Comparison of ENCODE assay signal across 21 cellular contexts in genomic region chr12:51947597-51947996, GRCh38.
A peak's percentile ranks its signal among the peaks of the same experiment; 100 is the strongest.
DNase-seq lines count a peak whose midpoint lies in the region; ATAC-seq and TF ChIP-seq lines count a peak whose summit lies in the region.
"Had no signal": no experiment of that assay in that cellular context is flagged by ENCODE, and none has a peak within 500 bp of the region (broad histone marks: within the 10 kb centered on the region; RNA-seq: fewer than 3 reads in every experiment).

No MANE protein-coding gene starts in this region.

- H4K20me1 ChIP-seq in BLaER1 treated with 17β-estradiol and CSF1 and Interleukin-3, amounts not matched to agents 10 nM and 100 nM: no peaks in the 10 kb centered on the region; a peak in 1 of 22 replicates

- no peak for TF ChIP-seq CTCF in coronary artery (IDR thresholded peaks at IDR 0.05)
- TF ChIP-seq CTCF in nephron progenitor cell (IDR thresholded peaks at IDR 0.05): no peak

- H3K27ac ChIP-seq in BLaER1 treated with 17β-estradiol and CSF1 and Interleukin-3, amounts not matched to agents 10 nM and 100 nM: no peak overlapping the region
- no peak overlapping the region for H3K27ac ChIP-seq in coronary artery
- H3K27ac ChIP-seq: A549 had no signal

- peaks cover 10% of the 10 kb centered on the region for H3K9me3 Mint-ChIP-seq in stimulated activated effector memory CD8-positive, alpha-beta T cell treated with anti-CD3 and anti-CD28 coated beads, Interleukin-12 subunit alpha, Interleukin-12 subunit beta, amount 100 ng/mL, for 72 hours
- peaks cover 35% of the 10 kb centered on the region for H3K9me3 Mint-ChIP-seq in nephron progenitor cell

- H3K27ac Mint-ChIP-seq in stimulated activated effector memory CD8-positive, alpha-beta T cell treated with anti-CD3 and anti-CD28 coated beads, Interleukin-12 subunit alpha, Interleukin-12 subunit beta, amount 100 ng/mL, for 72 hours: peak overlapping the region; percentile 6
- no peak overlapping the region for H3K27ac Mint-ChIP-seq in nephron progenitor cell
- H3K27ac Mint-ChIP-seq: CD4-positive, alpha-beta memory T cell; GM23338; H9; HFFc6 had no signal

- H3K9ac ChIP-seq in BLaER1 treated with 17β-estradiol and CSF1 and Interleukin-3, amounts not matched to agents 10 nM and 100 nM: no peak overlapping the region

- no peaks in the 10 kb centered on the region for H3K27me3 ChIP-seq in BLaER1 treated with 17β-estradiol and CSF1 and Interleukin-3, amounts not matched to agents 10 nM and 100 nM
- H3K27me3 ChIP-seq: BE2C had no signal

- peaks cover 21 to 46% (median 28%) of the 10 kb centered on the region in 11 experiments for H3K9me3 ChIP-seq in BLaER1 treated with 17β-estradiol and CSF1 and Interleukin-3, amounts not matched to agents 10 nM and 100 nM (replicated peaks in 1 of 11)

- H3K4me3 ChIP-seq in BLaER1 treated with 17β-estradiol and CSF1 and Interleukin-3, amounts not matched to agents 10 nM and 100 nM: no peak overlapping the region
- H3K4me3 ChIP-seq in coronary artery: no peak overlapping the region
- H3K4me3 ChIP-seq: A549, GM12878, GM23338 had no signal

- DNase-seq in coronary artery (ENCODE audit: low spot score): peak; percentile 11
- peak; percentile 46 for DNase-seq in islet precursor cell
- DNase-seq in stimulated activated effector memory CD8-positive, alpha-beta T cell treated with anti-CD3 and anti-CD28 coated beads, Interleukin-12 subunit alpha, Interleukin-12 subunit beta, amount 100 ng/mL, for 72 hours (ENCODE audit: low spot score in 2 of 2): no peak
- no peak for DNase-seq in HCEC 1CT
- DNase-seq in nephron progenitor cell: no peak
- DNase-seq: 8988T; ACHN; AML-193; BE2C; C1 segment of cervical spinal cord; Caco-2; CD4-positive, alpha-beta memory T cell; DMS153; DND-41; H9; HFFc6 had no signal

- ATAC-seq in stimulated activated effector memory CD8-positive, alpha-beta T cell treated with anti-CD3 and anti-CD28 coated beads, Interleukin-12 subunit alpha, Interleukin-12 subunit beta, amount 100 ng/mL, for 72 hours: no peak
- no peak for ATAC-seq in HG02938 (IDR thresholded peaks at IDR 0.05; ENCODE audit: unreplicated experiment)
- ATAC-seq: A549, GM12878, GM23338 had no signal

- H3K4me2 ChIP-seq in BLaER1 treated with 17β-estradiol and CSF1 and Interleukin-3, amounts not matched to agents 10 nM and 100 nM: peak overlapping the region in 6 of 11 experiments; percentile 79 to 90 (median 86); a peak in 6 of 22 replicates
- H3K4me2 ChIP-seq: A549, GM23338 had no signal

- peaks cover 8 to 47% (median 38%) of the 10 kb centered on the region in 10 experiments; a peak in 19 of 20 replicates for H3K4me1 ChIP-seq in BLaER1 treated with 17β-estradiol and CSF1 and Interleukin-3, amounts not matched to agents 10 nM and 100 nM
- H3K4me1 ChIP-seq: Caco-2 had no signal

- peaks cover 10% of the 10 kb centered on the region for H3K4me1 Mint-ChIP-seq in stimulated activated effector memory CD8-positive, alpha-beta T cell treated with anti-CD3 and anti-CD28 coated beads, Interleukin-12 subunit alpha, Interleukin-12 subunit beta, amount 100 ng/mL, for 72 hours
- H3K4me1 Mint-ChIP-seq in nephron progenitor cell: peaks cover 15% of the 10 kb centered on the region

- peaks cover 45% of the 10 kb centered on the region for H3K27me3 Mint-ChIP-seq in nephron progenitor cell (ENCODE audit: low read depth, poor library complexity)

- peaks cover 0 to 3% (median 0%) of the 10 kb centered on the region in 11 experiments; a peak in 1 of 22 replicates for H3K36me3 ChIP-seq in BLaER1 treated with 17β-estradiol and CSF1 and Interleukin-3, amounts not matched to agents 10 nM and 100 nM
- H3K36me3 ChIP-seq: BE2C had no signal

- H3K36me3 Mint-ChIP-seq in stimulated activated effector memory CD8-positive, alpha-beta T cell treated with anti-CD3 and anti-CD28 coated beads, Interleukin-12 subunit alpha, Interleukin-12 subunit beta, amount 100 ng/mL, for 72 hours: peaks cover 5% of the 10 kb centered on the region
- peaks cover 8% of the 10 kb centered on the region for H3K36me3 Mint-ChIP-seq in nephron progenitor cell (ENCODE audit: low read depth)

- H3K4me3 Mint-ChIP-seq in stimulated activated effector memory CD8-positive, alpha-beta T cell treated with anti-CD3 and anti-CD28 coated beads, Interleukin-12 subunit alpha, Interleukin-12 subunit beta, amount 100 ng/mL, for 72 hours: no peak overlapping the region
- no peak overlapping the region for H3K4me3 Mint-ChIP-seq in nephron progenitor cell
- H3K4me3 Mint-ChIP-seq: CD4-positive, alpha-beta memory T cell; GM23338; H9; HFFc6 had no signal

Comparison
In these comparisons a context has a peak if more than half of its experiments do, and no peak if none do; other contexts are left out.
1. DNase-seq: peak in coronary artery (single experiment) and islet precursor cell (single experiment); none in stimulated activated effector memory CD8-positive, alpha-beta T cell treated with anti-CD3 and anti-CD28 coated beads, Interleukin-12 subunit alpha, Interleukin-12 subunit beta, amount 100 ng/mL, for 72 hours (0 of 2), HCEC 1CT (single experiment) and nephron progenitor cell (single experiment).